ENCODE assay signal across 27 cellular contexts in the genomic region with DNA sequence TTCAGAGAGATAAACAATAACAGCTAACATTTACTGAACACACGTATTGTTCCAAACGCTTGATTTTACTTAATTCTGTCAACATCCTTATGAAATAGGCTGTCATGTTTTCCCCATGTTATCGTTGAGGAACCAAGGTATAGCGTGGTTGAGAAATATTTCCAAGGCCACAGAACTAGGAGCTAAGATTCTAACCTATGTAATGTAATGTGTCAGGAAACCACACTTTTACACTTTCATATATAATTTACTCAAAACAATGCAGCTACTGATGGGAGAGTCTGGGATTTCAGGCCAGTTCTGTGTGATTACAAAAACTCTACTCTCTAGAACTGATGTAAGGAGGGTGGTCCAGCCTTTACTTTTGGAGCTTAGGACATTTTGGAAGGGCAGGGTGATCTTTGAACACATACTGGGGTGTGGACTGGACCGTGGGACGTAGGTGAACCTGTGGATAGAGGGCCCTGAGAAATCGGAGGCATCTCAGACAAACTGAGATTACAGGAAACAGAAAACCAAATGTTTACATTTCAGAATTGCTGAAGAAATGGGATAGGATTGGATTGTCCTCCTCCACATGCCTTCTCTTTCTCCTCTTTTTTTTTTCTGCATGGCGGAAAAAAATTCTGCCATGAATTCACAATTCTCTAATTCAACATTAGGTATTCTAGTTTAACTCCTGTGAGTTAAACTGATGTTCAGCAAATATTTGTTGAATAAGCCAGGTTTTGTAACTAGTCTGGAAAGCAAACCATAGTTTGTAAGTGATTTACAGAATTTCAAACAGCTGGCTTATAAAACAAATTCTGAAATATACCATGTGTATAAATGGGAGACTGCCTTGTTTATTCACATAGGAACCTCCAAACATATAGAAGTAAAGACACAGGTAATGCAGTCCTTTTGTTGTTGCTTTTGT.
A peak's percentile ranks its signal among the peaks of the same experiment; 100 is the strongest.
DNase-seq lines count a peak whose midpoint lies in the region; ATAC-seq and TF ChIP-seq lines count a peak whose summit lies in the region.
"Had no signal": no experiment of that assay in that cellular context is flagged by ENCODE, and none has a peak within 500 bp of the region (broad histone marks: within the 10 kb centered on the region; RNA-seq: fewer than 3 reads in every experiment).

No MANE protein-coding gene starts in this region.

- no peaks in the 10 kb centered on the region for H3K9me2 ChIP-seq in OCI-LY1 (ENCODE audit: low read depth, low read length)
- no peaks in the 10 kb centered on the region; the same call in 1 of the 2 replicates for H3K9me2 ChIP-seq in PC-9 (ENCODE audit: insufficient read depth)

- H3K27me3 Mint-ChIP-seq in natural killer cell treated with Interleukin-12 subunit alpha and Interleukin-12 subunit beta and Interleukin-15 and Interleukin-18, amount 100 ng/mL, for 72 hours: no peaks in the 10 kb centered on the region
- H3K27me3 Mint-ChIP-seq in natural killer cell (ENCODE audit: low read depth in 2 of 2): no peaks in the 10 kb centered on the region
- H3K27me3 Mint-ChIP-seq in stimulated activated naive B cell treated with anti-CD40 and anti-IgM and Interleukin-4, amounts not matched to agents 10 μg/mL and 1 μg/mL and 100 μg/mL, for 72 hours: no peaks in the 10 kb centered on the region
- H3K27me3 Mint-ChIP-seq: activated B cell treated with CpG ODN at 0.5 μM for 24 hours; activated CD4-positive, alpha-beta memory T cell treated with anti-CD3 and anti-CD28 coated beads, Interleukin-2, amount 10 ng/mL, durations not matched to agents 7 days and 5 days had no signal

- H3K79me2 ChIP-seq in OCI-LY1 (ENCODE audit: insufficient read depth, low read length): no peaks in the 10 kb centered on the region
- no peaks in the 10 kb centered on the region for H3K79me2 ChIP-seq in PC-9 (ENCODE audit: low read depth)

- intact Hi-C loops in natural killer cell (cut with micrococcal nuclease) (no loop called here), PC-9 (cut with micrococcal nuclease; ENCODE audit: unreplicated experiment) (no loop called here)

- H3K27me3 ChIP-seq in OCI-LY1 (ENCODE audit: insufficient read depth, low read length): no peaks in the 10 kb centered on the region
- H3K27me3 ChIP-seq in PC-9 (ENCODE audit: insufficient read depth, low read depth): no peaks in the 10 kb centered on the region
- H3K27me3 ChIP-seq: stomach, tibial nerve had no signal

- peak; percentile 28 to 34 for ATAC-seq in natural killer cell treated with Interleukin-12 subunit alpha and Interleukin-12 subunit beta and Interleukin-15 and Interleukin-18, amount 100 ng/mL, for 72 hours
- no peak for ATAC-seq in natural killer cell
- ATAC-seq in stimulated activated naive B cell treated with anti-CD40 and anti-IgM and Interleukin-4, amounts not matched to agents 10 μg/mL and 1 μg/mL and 100 μg/mL, for 72 hours (replicated peaks): no peak
- ATAC-seq in HG02870 (IDR thresholded peaks at IDR 0.05; ENCODE audit: unreplicated experiment): no peak
- ATAC-seq: GM12878, PC-3 had no signal

- POLR2A ChIA-PET in PC-9 (lab: Charles Lee; ENCODE audit: unreplicated experiment): no interaction called here

- no peaks in the 10 kb centered on the region for H4K20me1 ChIP-seq in OCI-LY1 (ENCODE audit: insufficient read depth, low read length)
- no peaks in the 10 kb centered on the region for H4K20me1 ChIP-seq in PC-9 (ENCODE audit: insufficient read depth)

- H2AFZ ChIP-seq in OCI-LY1 (ENCODE audit: low read length) (peak overlapping the region; percentile 53), PC-9 (no peak overlapping the region)

- no TSS peak for BruUV-seq in PC-9 (replicated peaks; lab: Mats Ljungman, UMichigan)

- peaks cover 19% of the 10 kb centered on the region for H3K36me3 Mint-ChIP-seq in natural killer cell treated with Interleukin-12 subunit alpha and Interleukin-12 subunit beta and Interleukin-15 and Interleukin-18, amount 100 ng/mL, for 72 hours
- H3K36me3 Mint-ChIP-seq in natural killer cell: peaks cover 3% of the 10 kb centered on the region
- peaks cover 8 to 15% of the 10 kb centered on the region in 2 donors for H3K36me3 Mint-ChIP-seq in stimulated activated naive B cell treated with anti-CD40 and anti-IgM and Interleukin-4, amounts not matched to agents 10 μg/mL and 1 μg/mL and 100 μg/mL, for 72 hours

- H3K9me3 ChIP-seq in OCI-LY1 (ENCODE audit: low read length) (no peaks in the 10 kb centered on the region), PC-9 (ENCODE audit: insufficient read depth, low read depth) (no peaks in the 10 kb centered on the region)
- H3K9me3 ChIP-seq: Caco-2, stomach, tibial nerve had no signal

- H3K27ac ChIP-seq in OCI-LY1 (ENCODE audit: low read depth, low read length, poor library complexity, severe bottlenecking) (no peak overlapping the region), PC-9 (no peak overlapping the region)
- H3K27ac ChIP-seq: coronary artery, skin epidermis, stomach, tibial nerve had no signal

- TF ChIP-seq CTCF in natural killer cell (IDR thresholded peaks at IDR 0.05) (no peak), OCI-LY1 (IDR thresholded peaks at IDR 0.05; ENCODE audit: low read length) (no peak), PC-9 (conservative IDR thresholded peaks at IDR 0.05) (no peak)

- no peak overlapping the region for H3K4me3 Mint-ChIP-seq in natural killer cell treated with Interleukin-12 subunit alpha and Interleukin-12 subunit beta and Interleukin-15 and Interleukin-18, amount 100 ng/mL, for 72 hours
- no peak overlapping the region for H3K4me3 Mint-ChIP-seq in natural killer cell
- no peak overlapping the region for H3K4me3 Mint-ChIP-seq in stimulated activated naive B cell treated with anti-CD40 and anti-IgM and Interleukin-4, amounts not matched to agents 10 μg/mL and 1 μg/mL and 100 μg/mL, for 72 hours
- H3K4me3 Mint-ChIP-seq: activated B cell treated with CpG ODN at 0.5 μM for 24 hours; activated CD4-positive, alpha-beta memory T cell treated with anti-CD3 and anti-CD28 coated beads, Interleukin-2, amount 10 ng/mL, durations not matched to agents 7 days and 5 days; activated naive CD4-positive, alpha-beta T cell treated with anti-CD3 and anti-CD28 coated beads for 36 hours had no signal

- H3K27ac Mint-ChIP-seq in natural killer cell treated with Interleukin-12 subunit alpha and Interleukin-12 subunit beta and Interleukin-15 and Interleukin-18, amount 100 ng/mL, for 72 hours: no peak overlapping the region
- no peak overlapping the region for H3K27ac Mint-ChIP-seq in natural killer cell
- H3K27ac Mint-ChIP-seq in stimulated activated naive B cell treated with anti-CD40 and anti-IgM and Interleukin-4, amounts not matched to agents 10 μg/mL and 1 μg/mL and 100 μg/mL, for 72 hours: peak overlapping the region; percentile 65
- H3K27ac Mint-ChIP-seq: activated B cell treated with CpG ODN at 0.5 μM for 24 hours; activated CD4-positive, alpha-beta memory T cell treated with anti-CD3 and anti-CD28 coated beads, Interleukin-2, amount 10 ng/mL, durations not matched to agents 7 days and 5 days; activated naive CD4-positive, alpha-beta T cell treated with anti-CD3 and anti-CD28 coated beads for 36 hours had no signal

- peaks cover 20 to 46% of the 10 kb centered on the region in 2 donors for H3K4me1 Mint-ChIP-seq in natural killer cell treated with Interleukin-12 subunit alpha and Interleukin-12 subunit beta and Interleukin-15 and Interleukin-18, amount 100 ng/mL, for 72 hours (ENCODE audit: low read depth in 2 of 2)
- peaks cover 0 to 10% of the 10 kb centered on the region in 2 donors for H3K4me1 Mint-ChIP-seq in natural killer cell
- H3K4me1 Mint-ChIP-seq in stimulated activated naive B cell treated with anti-CD40 and anti-IgM and Interleukin-4, amounts not matched to agents 10 μg/mL and 1 μg/mL and 100 μg/mL, for 72 hours: peaks cover 26 to 64% of the 10 kb centered on the region in 2 donors

- DNase-seq in natural killer cell treated with Interleukin-12 subunit alpha and Interleukin-12 subunit beta and Interleukin-15 and Interleukin-18, amount 100 ng/mL, for 72 hours (ENCODE audit: low spot score): no peak
- DNase-seq in natural killer cell: no peak
- peak; percentile 20 for DNase-seq in left kidney (ENCODE audit: low read depth, low spot score)
- no peak for DNase-seq in stimulated activated naive B cell treated with anti-CD40 and anti-IgM and Interleukin-4, amounts not matched to agents 10 μg/mL and 1 μg/mL and 100 μg/mL, for 72 hours
- DNase-seq in stimulated activated CD4-positive, alpha-beta T cell treated with anti-CD3 and anti-CD28 coated beads, Interleukin-4, amount 100 ng/mL, for 24 hours: no peak
- no peak for DNase-seq in PC-9
- DNase-seq: ACHN; activated B cell treated with CpG ODN at 0.5 μM for 24 hours; activated CD4-positive, alpha-beta memory T cell treated with anti-CD3 and anti-CD28 coated beads, Interleukin-2, amount 10 ng/mL, durations not matched to agents 7 days and 5 days; activated naive CD4-positive, alpha-beta T cell treated with anti-CD3 and anti-CD28 coated beads for 36 hours; anterior cingulate cortex; NCI-H1105 treated with DMSO at 0.1 percent for 48 hours; NCI-H2081 treated with DMSO at 0.1 percent for 48 hours; NCI-H345; NCI-H82; occipital lobe; PC-3; Right ventricle myocardium superior; stimulated activated CD4-positive, alpha-beta T cell treated with anti-CD3 and anti-CD28 coated beads, Interleukin-2, amount 100 ng/mL, for 24 hours; stomach had no signal

- no peak overlapping the region for H3K4me3 ChIP-seq in OCI-LY1 (ENCODE audit: low read depth, low read length, poor library complexity, severe bottlenecking)
- H3K4me3 ChIP-seq in PC-9: no peak overlapping the region
- H3K4me3 ChIP-seq: coronary artery, GM12878, skin epidermis, stomach, tibial nerve had no signal

- CTCF ChIA-PET in PC-9 (lab: Charles Lee): no interaction called here

- H3F3A ChIP-seq in OCI-LY1 (ENCODE audit: insufficient read depth, low read length) (no peaks in the 10 kb centered on the region), PC-9 (ENCODE audit: insufficient read depth, low read depth) (no peaks in the 10 kb centered on the region)

- H3K9ac ChIP-seq in OCI-LY1 (ENCODE audit: low read length): no peak overlapping the region

- no peaks in the 10 kb centered on the region for H3K9me3 Mint-ChIP-seq in natural killer cell treated with Interleukin-12 subunit alpha and Interleukin-12 subunit beta and Interleukin-15 and Interleukin-18, amount 100 ng/mL, for 72 hours
- no peaks in the 10 kb centered on the region for H3K9me3 Mint-ChIP-seq in natural killer cell
- H3K9me3 Mint-ChIP-seq in stimulated activated naive B cell treated with anti-CD40 and anti-IgM and Interleukin-4, amounts not matched to agents 10 μg/mL and 1 μg/mL and 100 μg/mL, for 72 hours: no peaks in the 10 kb centered on the region
- H3K9me3 Mint-ChIP-seq: activated B cell treated with CpG ODN at 0.5 μM for 24 hours; activated naive CD4-positive, alpha-beta T cell treated with anti-CD3 and anti-CD28 coated beads for 36 hours had no signal

- peaks cover 35% of the 10 kb centered on the region for H3K4me1 ChIP-seq in OCI-LY1 (ENCODE audit: insufficient read depth, low read length, severe bottlenecking)
- no peaks in the 10 kb centered on the region for H3K4me1 ChIP-seq in PC-9 (replicated peaks; ENCODE audit: insufficient read depth)
- H3K4me1 ChIP-seq: tibial nerve had no signal

- H3K4me2 ChIP-seq in OCI-LY1 (ENCODE audit: low read length): no peak overlapping the region
- no peak overlapping the region for H3K4me2 ChIP-seq in PC-9

- H3K36me3 ChIP-seq in OCI-LY1 (ENCODE audit: insufficient read depth, low read length) (no peaks in the 10 kb centered on the region), PC-9 (ENCODE audit: low read depth) (no peaks in the 10 kb centered on the region)
- H3K36me3 ChIP-seq: stomach, tibial nerve had no signal

Comparison
In these comparisons a context has a peak if more than half of its experiments do, and no peak if none do; other contexts are left out.
1. ATAC-seq: peak in natural killer cell treated with Interleukin-12 subunit alpha and Interleukin-12 subunit beta and Interleukin-15 and Interleukin-18, amount 100 ng/mL, for 72 hours (2 of 2); none in natural killer cell (0 of 3), stimulated activated naive B cell treated with anti-CD40 and anti-IgM and Interleukin-4, amounts not matched to agents 10 μg/mL and 1 μg/mL and 100 μg/mL, for 72 hours (0 of 2) and HG02870 (single experiment).